1 cellular context compared by ENCODE assay signal in genomic region chr3:16066975-16067374, GRCh38.
TF ChIP-seq lines count a peak whose summit lies in the region.

No MANE protein-coding gene starts in this region.

TF ChIP-seq in HepG2, 621 proteins besides CTCF, POLR2A, EP300 and RAD21 (continued from another document):
- no peak for TF ChIP-seq TERF1 (CRISPR knock-in tag; IDR thresholded peaks at IDR 0.05)
